22 cellular contexts compared by ENCODE assay signal in genomic region chr10:125082881-125083575, GRCh38.
DNase-seq lines count a peak whose midpoint lies in the region; ATAC-seq, FAIRE-seq and TF ChIP-seq lines count a peak whose summit lies in the region.
"Had no signal": no experiment of that assay in that cellular context is flagged by ENCODE, and none has a peak within 500 bp of the region (broad histone marks: within the 10 kb centered on the region; RNA-seq: fewer than 3 reads in every experiment).

No MANE protein-coding gene starts in this region.

- TF ChIP-seq RAD21 in A549 (conservative IDR thresholded peaks at IDR 0.05 in 1 of 2, IDR thresholded peaks at IDR 0.05 in 1 of 2), result no peak

- peaks cover 10% of the 10 kb centered on the region for H3K36me3 ChIP-seq in fibroblast of lung (ENCODE audit: control insufficient read depth, insufficient read depth, low read length)
- H3K36me3 ChIP-seq in ovary, result no peaks in the 10 kb centered on the region
- H3K36me3 ChIP-seq: vagina had no signal

- H3K4me1 ChIP-seq in A549 (peaks cover 55% of the 10 kb centered on the region), fibroblast of lung (ENCODE audit: control insufficient read depth, extremely low read depth, insufficient read depth, low read length) (peaks cover 27% of the 10 kb centered on the region), ovary (ENCODE audit: insufficient read depth) (peaks cover 24% of the 10 kb centered on the region)

- FAIRE-seq in A549 (lab: Jason Lieb, UNC), result no peak
- FAIRE-seq: K562 had no signal

- no peak for DNase-seq in A549 (ENCODE audit: low read depth in 1 of 2, low spot score in 1 of 2)
- DNase-seq in RWPE1 (ENCODE audit: low spot score), result no peak
- peak in 1 of 2 donors; percentile 32 for DNase-seq in fibroblast of lung (ENCODE audit: low read depth in 2 of 2)
- peak in 3 of 5 donors; percentile 16 to 26 (median 21) for DNase-seq in ovary
- DNase-seq in amygdala (lab: John Stamatoyannopoulos, UW), result no peak
- DNase-seq in DMS53 treated with DMSO at 0.1 percent for 48 hours (lab: John Stamatoyannopoulos, UW; ENCODE audit: unreplicated experiment), result no peak
- DNase-seq in activated effector memory CD4-positive, alpha-beta T cell treated with anti-CD3 and anti-CD28 coated beads, Interleukin-2, amount 50 U/mL, for 16 hours, result no peak
- DNase-seq: activated CD4-positive, alpha-beta memory T cell treated with anti-CD3 and anti-CD28 coated beads, Interleukin-2, amount 10 ng/mL, durations not matched to agents 7 days and 5 days; activated T-cell treated with anti-CD3 and anti-CD28 coated beads, Interleukin-2, amount 50 U/mL, for 4 hours; CD8-positive, alpha-beta T cell; central memory CD4-positive, alpha-beta T cell; effector memory CD4-positive, alpha-beta T cell; foreskin melanocyte; midbrain; NCI-H1105 treated with DMSO at 0.1 percent for 48 hours; NCI-H748 treated with DMSO at 0.1 percent for 48 hours; nucleus accumbens; PC-9; stimulated activated naive B cell treated with anti-CD40 and anti-IgM and Interleukin-4, amounts not matched to agents 10 μg/mL and 1 μg/mL and 100 μg/mL, for 72 hours had no signal

- WGBS in A549 (ENCODE audit: missing lambda C conversion rate), result 86% methylated on average over 15 of the region's 15 CpGs
- 81 to 87% (median 84%) methylated on average over 15 of the region's 15 CpGs for WGBS in ovary, 3 donors

- CTCF ChIA-PET in A549 (lab: Yijun Ruan, JAX) (interaction anchor here (0.7 to 3.5 kb wide), 8 partner anchors 9 to 70 kb away, joined by 3 to 16 read pairs (median 6); no protein-coding TSS in a partner anchor), RWPE1 (lab: Yijun Ruan, JAX) (interaction anchor here (0.8 to 1.0 kb wide), 3 partner anchors 17 to 35 kb away, joined by 3 to 5 read pairs (median 4); no protein-coding TSS in a partner anchor)

- H3K4me3 ChIP-seq in A549 (no peak overlapping the region), fibroblast of lung (replicated peaks in 1 of 4; ENCODE audit: control extremely low read depth in 1 of 4, insufficient read depth in 1 of 4, low read depth in 3 of 4, low read length in 4 of 4) (no peak overlapping the region), ovary (no peak overlapping the region)
- H3K4me3 ChIP-seq: K562, PC-9, vagina had no signal

- intact Hi-C loops in ovary (cut with DNase I), result no loop called here

- H3K27ac ChIP-seq in A549 (peak overlapping the region; percentile 78 to 89), RWPE1 (peak overlapping the region; percentile 76), fibroblast of lung (ENCODE audit: insufficient read depth, low read length) (peak overlapping the region; percentile 94), ovary (no peak overlapping the region)
- H3K27ac ChIP-seq: PC-9, vagina had no signal

- TF ChIP-seq CTCF in A549 (IDR thresholded peaks at IDR 0.05), result no peak
- TF ChIP-seq CTCF in RWPE1 (conservative IDR thresholded peaks at IDR 0.05; ENCODE audit: low read depth), result no peak
- TF ChIP-seq CTCF in fibroblast of lung (conservative IDR thresholded peaks at IDR 0.05 in 1 of 2, IDR thresholded peaks at IDR 0.05 in 1 of 2; ENCODE audit: low read depth in 1 of 2, low read length in 2 of 2), result no peak
- TF ChIP-seq CTCF in ovary (IDR thresholded peaks at IDR 0.05), result no peak

- peak overlapping the region; percentile 61 for H3K9ac ChIP-seq in fibroblast of lung (ENCODE audit: insufficient read depth, low read length)

- no peaks in the 10 kb centered on the region for H4K20me1 ChIP-seq in fibroblast of lung (ENCODE audit: control insufficient read depth, extremely low read depth, insufficient read depth, low read length)

- no peak overlapping the region for H2AFZ ChIP-seq in fibroblast of lung (ENCODE audit: low read length)
- H2AFZ ChIP-seq: PC-9 had no signal

- peaks cover 63% of the 10 kb centered on the region for H3K79me2 ChIP-seq in fibroblast of lung (ENCODE audit: control insufficient read depth, insufficient read depth, low read length)

- H3K27me3 ChIP-seq in fibroblast of lung (ENCODE audit: control insufficient read depth, insufficient read depth, low read length), result no peaks in the 10 kb centered on the region
- H3K27me3 ChIP-seq in ovary, result no peaks in the 10 kb centered on the region
- H3K27me3 ChIP-seq: vagina had no signal

- H3K9me3 ChIP-seq in A549 (no peaks in the 10 kb centered on the region), fibroblast of lung (ENCODE audit: control insufficient read depth, insufficient read depth, low read depth, low read length) (no peaks in the 10 kb centered on the region), ovary (no peaks in the 10 kb centered on the region)
- H3K9me3 ChIP-seq: vagina had no signal

- TF ChIP-seq POLR2A in A549 (IDR thresholded peaks at IDR 0.05; ENCODE audit: low read length) (no peak), ovary (IDR thresholded peaks at IDR 0.05) (no peak)

- H3K4me2 ChIP-seq in A549 (peak overlapping the region; percentile 78), fibroblast of lung (ENCODE audit: extremely low read depth, insufficient read depth, low read length) (peak overlapping the region; percentile 9)
- H3K4me2 ChIP-seq: PC-9 had no signal

- POLR2A ChIA-PET in A549 (lab: Yijun Ruan, JAX), result no interaction called here
- POLR2A ChIA-PET in RWPE1 (lab: Yijun Ruan, JAX; ENCODE audit: low non-redundant PET), result no interaction called here

- TF ChIP-seq EP300 in A549 (IDR thresholded peaks at IDR 0.05), result no peak
- TF ChIP-seq EP300 in ovary (IDR thresholded peaks at IDR 0.05), result no peak

- ATAC-seq in A549 (no peak), GM18870 (IDR thresholded peaks at IDR 0.05; ENCODE audit: unreplicated experiment) (no peak)
- ATAC-seq: activated T-cell treated with anti-CD3 and anti-CD28 coated beads, Interleukin-2, amount 50 U/mL, for 4 hours; CD8-positive, alpha-beta T cell; K562; stimulated activated naive B cell treated with anti-CD40 and anti-IgM and Interleukin-4, amounts not matched to agents 10 μg/mL and 1 μg/mL and 100 μg/mL, for 72 hours had no signal

TF ChIP-seq in A549, 52 proteins besides CTCF, POLR2A, EP300 and RAD21:
- TF ChIP-seq FOSB (CRISPR knock-in tag; IDR thresholded peaks at IDR 0.05) (no peak), HOXB13 (CRISPR knock-in tag; IDR thresholded peaks at IDR 0.05; ENCODE audit: low read depth) (no peak), SMC3 (IDR thresholded peaks at IDR 0.05) (no peak), TP53 (CRISPR knock-in tag; IDR thresholded peaks at IDR 0.05) (no peak), CHD2 (IDR thresholded peaks at IDR 0.05; ENCODE audit: low read length, partially characterized antibody) (no peak), MAZ (IDR thresholded peaks at IDR 0.05; ENCODE audit: borderline replicate concordance, low read depth, low read length) (no peak), POLR2AphosphoS2 (conservative IDR thresholded peaks at IDR 0.05; ENCODE audit: low read length) (no peak), PBX3 (IDR thresholded peaks at IDR 0.05) (no peak)
- TF ChIP-seq, protein P1, sequence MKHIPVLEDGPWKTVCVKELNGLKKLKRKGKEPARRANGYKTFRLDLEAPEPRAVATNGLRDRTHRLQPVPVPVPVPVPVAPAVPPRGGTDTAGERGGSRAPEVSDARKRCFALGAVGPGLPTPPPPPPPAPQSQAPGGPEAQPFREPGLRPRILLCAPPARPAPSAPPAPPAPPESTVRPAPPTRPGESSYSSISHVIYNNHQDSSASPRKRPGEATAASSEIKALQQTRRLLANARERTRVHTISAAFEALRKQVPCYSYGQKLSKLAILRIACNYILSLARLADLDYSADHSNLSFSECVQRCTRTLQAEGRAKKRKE (CRISPR knock-in tag; IDR thresholded peaks at IDR 0.05; ENCODE audit: low read depth), result no peak
- TF ChIP-seq, protein P2, sequence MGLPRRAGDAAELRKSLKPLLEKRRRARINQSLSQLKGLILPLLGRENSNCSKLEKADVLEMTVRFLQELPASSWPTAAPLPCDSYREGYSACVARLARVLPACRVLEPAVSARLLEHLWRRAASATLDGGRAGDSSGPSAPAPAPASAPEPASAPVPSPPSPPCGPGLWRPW (IDR thresholded peaks at IDR 0.05), result no peak

Comparison
In these comparisons a context has a peak if more than half of its experiments do, and no peak if none do; other contexts are left out.
1. DNase-seq: peak in ovary (3 of 5); none in A549 (0 of 2), RWPE1 (single experiment), amygdala (0 of 56), DMS53 treated with DMSO at 0.1 percent for 48 hours (single experiment) and activated effector memory CD4-positive, alpha-beta T cell treated with anti-CD3 and anti-CD28 coated beads, Interleukin-2, amount 50 U/mL, for 16 hours (single experiment).
2. H3K27ac ChIP-seq: peak in A549 (2 of 2), RWPE1 (single experiment) and fibroblast of lung (single experiment); none in ovary (0 of 2).